In genomic region chr22:47310601-47311000, GRCh38 we compare ENCODE assay signal across 15 cellular contexts.
"Had no signal": no experiment of that assay in that cellular context is flagged by ENCODE, and none has a peak within 500 bp of the region (broad histone marks: within the 10 kb centered on the region; RNA-seq: fewer than 3 reads in every experiment).

No MANE protein-coding gene starts in this region.

- ATAC-seq: activated naive CD8-positive, alpha-beta T cell treated with anti-CD3 and anti-CD28 coated beads, Interleukin-2, amount 50 U/mL, for 24 hours; left lobe of liver; natural killer cell; sciatic nerve; WTC11 had no signal

- H3K36me3 ChIP-seq: ascending aorta, prostate gland had no signal

- DNase-seq: activated CD4-positive, alpha-beta T cell treated with anti-CD3 and anti-CD28 coated beads, Interleukin-2, amount 10 ng/mL, durations not matched to agents 24 days and 14 days; activated naive CD4-positive, alpha-beta T cell treated with Interleukin-2 at 50 U/mL for 16 hours; activated naive CD8-positive, alpha-beta T cell treated with anti-CD3 and anti-CD28 coated beads, Interleukin-2, amount 50 U/mL, for 24 hours; cortex of kidney; effector memory CD4-positive, alpha-beta T cell; immature natural killer cell; natural killer cell; stimulated activated naive CD4-positive, alpha-beta T cell; substantia nigra; trophoblast cell had no signal

- H3K4me3 ChIP-seq: ascending aorta, prostate gland had no signal

- H3K27ac ChIP-seq: ascending aorta, prostate gland had no signal

- H3K4me1 ChIP-seq: ascending aorta, prostate gland had no signal

- H3K27me3 ChIP-seq: ascending aorta had no signal

- H3K9me3 ChIP-seq: prostate gland had no signal
